Comparison of ENCODE assay signal across 1 cellular context in genomic region chr3:70703305-70704102, GRCh38.
TF ChIP-seq lines count a peak whose summit lies in the region.

No MANE protein-coding gene starts in this region.

TF ChIP-seq in GM23338, 12 proteins besides CTCF, POLR2A, EP300 and RAD21 (continued from another document):
- TF ChIP-seq ZNF462 (CRISPR knock-in tag; IDR thresholded peaks at IDR 0.05): no peak
